ENCODE assay signal across 16 cellular contexts in the genomic region with DNA sequence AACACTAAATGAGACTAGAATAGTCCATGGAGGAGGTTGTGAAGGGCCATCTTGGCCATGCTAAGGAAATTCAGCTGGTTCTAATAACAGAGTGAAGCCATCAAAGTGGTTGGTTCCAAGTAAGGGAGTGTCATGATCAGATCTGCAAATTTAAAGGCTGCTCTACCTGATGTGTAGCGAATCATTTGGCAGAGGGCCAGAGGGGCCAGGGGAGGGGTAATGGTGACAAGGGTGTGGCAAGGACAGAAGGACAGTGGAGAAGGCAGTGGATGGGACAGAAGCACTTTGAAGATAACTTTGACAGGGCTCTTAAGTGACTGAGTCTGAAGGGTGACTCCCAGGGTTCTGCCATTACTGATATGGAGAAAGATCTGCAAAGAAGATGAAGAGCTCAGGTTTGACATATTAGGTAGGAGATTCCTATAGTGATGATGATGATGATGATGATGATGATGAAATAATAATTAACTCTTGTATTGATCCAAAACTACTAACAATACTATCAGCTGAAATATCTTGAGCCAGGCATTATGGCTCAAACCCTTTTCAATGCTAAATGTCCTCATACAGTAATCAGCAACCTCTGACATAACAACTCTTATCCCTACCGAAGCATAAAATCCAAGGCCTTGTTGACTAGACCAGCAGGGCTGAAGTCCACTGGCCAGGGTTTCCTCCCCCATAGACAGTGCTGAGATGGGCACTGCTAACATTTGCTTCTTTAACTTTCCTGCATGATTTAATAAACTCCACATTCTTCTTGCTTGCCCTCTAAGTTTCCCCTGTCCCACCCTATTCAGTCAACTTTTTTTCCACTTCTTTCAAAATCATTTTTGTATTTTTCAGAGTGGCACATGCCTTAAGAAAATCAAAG.
"Had no signal": no experiment of that assay in that cellular context is flagged by ENCODE, and none has a peak within 500 bp of the region (broad histone marks: within the 10 kb centered on the region; RNA-seq: fewer than 3 reads in every experiment).

No MANE protein-coding gene starts in this region.

- ATAC-seq: activated CD8-positive, alpha-beta T cell treated with anti-CD3 and anti-CD28 coated beads, Interleukin-2, amount 10 ng/mL, durations not matched to agents 7 days and 5 days; left ventricle myocardium superior; right cardiac atrium had no signal

- H3K27ac Mint-ChIP-seq: activated CD4-positive, alpha-beta T cell treated with anti-CD3 and anti-CD28 coated beads, Interleukin-2, amount 10 ng/mL, durations not matched to agents 24 days and 14 days; activated CD8-positive, alpha-beta T cell treated with anti-CD3 and anti-CD28 coated beads, Interleukin-2, amount 10 ng/mL, durations not matched to agents 7 days and 5 days had no signal

- DNase-seq: activated CD4-positive, alpha-beta T cell treated with anti-CD3 and anti-CD28 coated beads, Interleukin-2, amount 10 ng/mL, durations not matched to agents 24 days and 14 days; activated CD4-positive, CD25-positive, alpha-beta regulatory T cell; activated CD8-positive, alpha-beta memory T cell treated with anti-CD3 and anti-CD28 coated beads, Interleukin-2, amount 50 U/mL, for 4 hours; activated CD8-positive, alpha-beta T cell treated with anti-CD3 and anti-CD28 coated beads, Interleukin-2, amount 10 ng/mL, durations not matched to agents 7 days and 5 days; hippocampal formation; left ventricle myocardium superior; mesendoderm; right cardiac atrium; stomach; T-helper 2 cell; testis; upper lobe of left lung had no signal

- H3K27me3 Mint-ChIP-seq: activated CD4-positive, alpha-beta T cell treated with anti-CD3 and anti-CD28 coated beads, Interleukin-2, amount 10 ng/mL, durations not matched to agents 24 days and 14 days had no signal

- H3K4me2 ChIP-seq: smooth muscle cell had no signal

- H3K4me1 ChIP-seq: prostate gland, stomach, upper lobe of left lung had no signal

- H3K4me3 Mint-ChIP-seq: activated CD4-positive, alpha-beta T cell treated with anti-CD3 and anti-CD28 coated beads, Interleukin-2, amount 10 ng/mL, durations not matched to agents 24 days and 14 days; activated CD8-positive, alpha-beta T cell treated with anti-CD3 and anti-CD28 coated beads, Interleukin-2, amount 10 ng/mL, durations not matched to agents 7 days and 5 days had no signal

- H3K27ac ChIP-seq: cardiac muscle cell, prostate gland, stomach, testis, upper lobe of left lung had no signal

- H3K9me3 ChIP-seq: esophagus muscularis mucosa, prostate gland, stomach, testis, upper lobe of left lung had no signal

- H3K9me3 Mint-ChIP-seq: activated CD4-positive, alpha-beta T cell treated with anti-CD3 and anti-CD28 coated beads, Interleukin-2, amount 10 ng/mL, durations not matched to agents 24 days and 14 days had no signal

- H3K4me1 Mint-ChIP-seq: activated CD4-positive, alpha-beta T cell treated with anti-CD3 and anti-CD28 coated beads, Interleukin-2, amount 10 ng/mL, durations not matched to agents 24 days and 14 days had no signal

- H3K4me3 ChIP-seq: cardiac muscle cell, esophagus muscularis mucosa, prostate gland, smooth muscle cell, stomach, testis, upper lobe of left lung had no signal

- H3K27me3 ChIP-seq: cardiac muscle cell, esophagus muscularis mucosa, stomach, testis, upper lobe of left lung had no signal
